Comparison of ENCODE assay signal across 2 cellular contexts in genomic region chr15:45136378-45136764, GRCh38.
TF ChIP-seq lines count a peak whose summit lies in the region.

No MANE protein-coding gene starts in this region.

TF ChIP-seq in GM23338, 12 proteins besides CTCF, POLR2A, EP300 and RAD21:
- TF ChIP-seq NANOG (IDR thresholded peaks at IDR 0.05; ENCODE audit: borderline replicate concordance) (no peak), JUNB (IDR thresholded peaks at IDR 0.05; ENCODE audit: unreplicated experiment) (no peak), REST (IDR thresholded peaks at IDR 0.05; ENCODE audit: unreplicated experiment) (no peak), ETS1 (IDR thresholded peaks at IDR 0.05) (no peak), ZNF331 (CRISPR knock-in tag; IDR thresholded peaks at IDR 0.05; ENCODE audit: low read depth) (no peak), STAT1 (IDR thresholded peaks at IDR 0.05; ENCODE audit: unreplicated experiment) (no peak), ZNF114 (CRISPR knock-in tag; IDR thresholded peaks at IDR 0.05) (no peak), ZNF462 (CRISPR knock-in tag; IDR thresholded peaks at IDR 0.05) (no peak), POLR2AphosphoS5 (IDR thresholded peaks at IDR 0.05; ENCODE audit: low read depth) (no peak), EZH2 (IDR thresholded peaks at IDR 0.05; ENCODE audit: low read depth, unreplicated experiment) (no peak), CREB1 (CRISPR knock-in tag; IDR thresholded peaks at IDR 0.05; ENCODE audit: low read depth) (no peak), EZH2phosphoT487 (IDR thresholded peaks at IDR 0.05; ENCODE audit: unreplicated experiment) (no peak)
TF ChIP-seq in GM23338: peak in this region for 0.

TF ChIP-seq in SK-N-SH, 30 proteins besides CTCF, POLR2A, EP300 and RAD21:
- TF ChIP-seq TEAD4 (IDR thresholded peaks at IDR 0.05; ENCODE audit: borderline replicate concordance, insufficient read depth) (no peak), SMC3 (IDR thresholded peaks at IDR 0.05; ENCODE audit: low read depth, low read length) (no peak), EZH2phosphoT487 (IDR thresholded peaks at IDR 0.05; ENCODE audit: borderline replicate concordance, low read depth) (no peak)
TF ChIP-seq in SK-N-SH: peak in this region for 0.
